In the genomic region with DNA sequence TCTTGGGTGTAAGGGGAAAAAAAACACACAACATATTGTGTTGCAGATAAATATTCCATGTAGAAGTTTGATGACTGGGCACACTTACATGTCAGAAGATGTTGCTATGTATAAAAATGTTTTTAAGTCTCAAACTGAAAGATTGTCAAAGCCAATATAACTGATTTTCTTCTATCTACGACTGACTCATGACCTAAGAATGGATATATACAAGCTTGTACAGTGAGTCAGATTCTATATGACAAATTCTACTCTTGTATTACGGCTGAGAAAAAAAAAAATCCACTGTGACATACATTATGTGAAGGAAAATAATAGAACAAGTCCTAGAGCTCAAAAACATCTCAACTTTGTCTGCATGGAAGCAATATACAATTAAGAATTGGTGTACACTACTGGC, we compare ENCODE assay signal across 25 cellular contexts.
"Had no signal": no experiment of that assay in that cellular context is flagged by ENCODE, and none has a peak within 500 bp of the region (broad histone marks: within the 10 kb centered on the region; RNA-seq: fewer than 3 reads in every experiment).

No MANE protein-coding gene starts in this region.

- H3K27ac ChIP-seq: lower lobe of right lung, right atrium auricular region, tibial artery had no signal

- H3K9me3 Mint-ChIP-seq: activated naive CD8-positive, alpha-beta T cell treated with anti-CD3 and anti-CD28 coated beads for 36 hours; nephron had no signal

- H3K9me3 ChIP-seq: lower lobe of right lung, right atrium auricular region, tibial artery had no signal

- H3K27me3 ChIP-seq: right atrium auricular region, tibial artery had no signal

- H3K4me3 Mint-ChIP-seq: activated CD4-positive, alpha-beta memory T cell treated with anti-CD3 and anti-CD28 coated beads, Interleukin-2, amount 10 ng/mL, durations not matched to agents 7 days and 5 days; activated CD8-positive, alpha-beta memory T cell treated with anti-CD3 and anti-CD28 coated beads, Interleukin-2, amount 10 ng/mL, durations not matched to agents 7 days and 5 days; activated naive CD8-positive, alpha-beta T cell treated with anti-CD3 and anti-CD28 coated beads for 36 hours; activated T-helper 17 cell treated with anti-CD3 and anti-CD28 coated beads, Interleukin-2, amount 50 U/mL, for 72 hours; brain; nephron; T-helper 2 cell treated with Interferon-gamma antibody and Interleukin-4, amounts not matched to agents 5 μg/mL and 100 μg/mL, for 36 hours; WTC11 had no signal

- H3K4me1 ChIP-seq: lower lobe of right lung, right atrium auricular region, tibial artery had no signal

- H3K27ac Mint-ChIP-seq: activated CD4-positive, alpha-beta memory T cell treated with anti-CD3 and anti-CD28 coated beads, Interleukin-2, amount 10 ng/mL, durations not matched to agents 7 days and 5 days; activated CD8-positive, alpha-beta memory T cell treated with anti-CD3 and anti-CD28 coated beads, Interleukin-2, amount 10 ng/mL, durations not matched to agents 7 days and 5 days; activated naive CD8-positive, alpha-beta T cell treated with anti-CD3 and anti-CD28 coated beads for 36 hours; activated T-helper 17 cell treated with anti-CD3 and anti-CD28 coated beads, Interleukin-2, amount 50 U/mL, for 72 hours; brain; nephron; T-helper 2 cell treated with Interferon-gamma antibody and Interleukin-4, amounts not matched to agents 5 μg/mL and 100 μg/mL, for 36 hours; WTC11 had no signal

- H3K27me3 Mint-ChIP-seq: activated CD4-positive, alpha-beta memory T cell treated with anti-CD3 and anti-CD28 coated beads, Interleukin-2, amount 10 ng/mL, durations not matched to agents 7 days and 5 days; activated CD8-positive, alpha-beta memory T cell treated with anti-CD3 and anti-CD28 coated beads, Interleukin-2, amount 10 ng/mL, durations not matched to agents 7 days and 5 days; activated T-helper 17 cell treated with anti-CD3 and anti-CD28 coated beads, Interleukin-2, amount 50 U/mL, for 72 hours; brain had no signal

- FAIRE-seq: frontal cortex, keratinocyte, TTC549 had no signal

- DNase-seq: activated CD4-positive, alpha-beta memory T cell treated with anti-CD3 and anti-CD28 coated beads, Interleukin-2, amount 10 ng/mL, durations not matched to agents 7 days and 5 days; activated CD4-positive, alpha-beta T cell treated with anti-CD3 and anti-CD28 coated beads for 48 hours; activated CD8-positive, alpha-beta memory T cell treated with anti-CD3 and anti-CD28 coated beads, Interleukin-2, amount 10 ng/mL, durations not matched to agents 7 days and 5 days; activated naive CD4-positive, alpha-beta T cell; activated naive CD8-positive, alpha-beta T cell treated with anti-CD3 and anti-CD28 coated beads for 36 hours; cortex of kidney; effector CD8-positive, alpha-beta T cell; head of caudate nucleus; lower lobe of right lung; midbrain; posterior cingulate gyrus; stimulated activated CD4-positive, alpha-beta T cell treated with anti-CD3 and anti-CD28 coated beads, Interleukin-12 subunit alpha, Interleukin-12 subunit beta, amount 100 ng/mL, for 4 hours; stimulated activated CD4-positive, alpha-beta T cell treated with anti-CD3 and anti-CD28 coated beads, Interleukin-1b, Interleukin-23, amount 100 ng/mL, for 48 hours; stimulated activated naive CD8-positive, alpha-beta T cell treated with anti-CD3 and anti-CD28 coated beads, Interleukin-15, Interleukin-2, amounts not matched to agents 100 U/mL and 50 U/mL, for 24 hours; substantia nigra; tibial artery had no signal

- H3K36me3 ChIP-seq: lower lobe of right lung, right atrium auricular region, tibial artery had no signal

- H3K4me1 Mint-ChIP-seq: activated CD4-positive, alpha-beta memory T cell treated with anti-CD3 and anti-CD28 coated beads, Interleukin-2, amount 10 ng/mL, durations not matched to agents 7 days and 5 days; activated CD8-positive, alpha-beta memory T cell treated with anti-CD3 and anti-CD28 coated beads, Interleukin-2, amount 10 ng/mL, durations not matched to agents 7 days and 5 days; activated naive CD8-positive, alpha-beta T cell treated with anti-CD3 and anti-CD28 coated beads for 36 hours; activated T-helper 17 cell treated with anti-CD3 and anti-CD28 coated beads, Interleukin-2, amount 50 U/mL, for 72 hours; brain; nephron had no signal

- H3K4me3 ChIP-seq: lower lobe of right lung, right atrium auricular region, tibial artery had no signal

- H3K36me3 Mint-ChIP-seq: activated CD8-positive, alpha-beta memory T cell treated with anti-CD3 and anti-CD28 coated beads, Interleukin-2, amount 10 ng/mL, durations not matched to agents 7 days and 5 days; activated naive CD8-positive, alpha-beta T cell treated with anti-CD3 and anti-CD28 coated beads for 36 hours; brain; WTC11 had no signal
